In genomic region chr12:12600659-12601058, GRCh38 we compare ENCODE assay signal across 2 cellular contexts.
A peak's percentile ranks its signal among the peaks of the same experiment; 100 is the strongest.
TF ChIP-seq lines count a peak whose summit lies in the region.

No MANE protein-coding gene starts in this region.

TF ChIP-seq in A549, 52 proteins besides CTCF, POLR2A, EP300 and RAD21:
- peak; percentile 40 to 78; a peak in 3 of 4 replicates for TF ChIP-seq CEBPB (IDR thresholded peaks at IDR 0.05)
- no peak for TF ChIP-seq POLR2AphosphoS2 (conservative IDR thresholded peaks at IDR 0.05; ENCODE audit: low read length)

TF ChIP-seq in HepG2, 621 proteins besides CTCF, POLR2A, EP300 and RAD21 (continues in another document):
- no peak for TF ChIP-seq ZNF296 (CRISPR knock-in tag; conservative IDR thresholded peaks at IDR 0.05)
- 0 out of 2 replicates have a peak, but pooled peaks have one; percentile 15 for TF ChIP-seq MAX (IDR thresholded peaks at IDR 0.05)
- no peak for TF ChIP-seq SOX6 (IDR thresholded peaks at IDR 0.05)
- 0 out of 2 replicates have a peak, but pooled peaks have one; percentile 16 for TF ChIP-seq SOX6 (CRISPR knock-in tag; IDR thresholded peaks at IDR 0.05)
- TF ChIP-seq CEBPG (CRISPR knock-in tag; IDR thresholded peaks at IDR 0.05), result peak; percentile 97
- TF ChIP-seq TOPORS (CRISPR knock-in tag; IDR thresholded peaks at IDR 0.05), result no peak
- no peak for TF ChIP-seq ZGPAT (CRISPR knock-in tag; IDR thresholded peaks at IDR 0.05)
- TF ChIP-seq PRMT3 (CRISPR knock-in tag; IDR thresholded peaks at IDR 0.05; ENCODE audit: borderline replicate concordance, low read depth), result no peak
- 0 out of 2 replicates have a peak, but pooled peaks have one; percentile 10 for TF ChIP-seq HMG20A (CRISPR knock-in tag; IDR thresholded peaks at IDR 0.05; ENCODE audit: borderline replicate concordance)
- no peak for TF ChIP-seq ELF1 (CRISPR knock-in tag; IDR thresholded peaks at IDR 0.05)
- TF ChIP-seq NR1H2 (CRISPR knock-in tag; IDR thresholded peaks at IDR 0.05; ENCODE audit: borderline replicate concordance, low read depth), result no peak
- peak; percentile 67 for TF ChIP-seq ZMYM4 (CRISPR knock-in tag; IDR thresholded peaks at IDR 0.05)
- TF ChIP-seq HOMEZ (CRISPR knock-in tag; IDR thresholded peaks at IDR 0.05; ENCODE audit: low read depth), result peak; percentile 48; the same call in 1 of the 2 replicates
- TF ChIP-seq HNF4G (IDR thresholded peaks at IDR 0.05; ENCODE audit: borderline replicate concordance, low read depth, low read length), result peak; percentile 16; the same call in 1 of the 2 replicates
- no peak for TF ChIP-seq HNF4G (CRISPR knock-in tag; IDR thresholded peaks at IDR 0.05; ENCODE audit: borderline replicate concordance, low read depth)
- peak; percentile 38 for TF ChIP-seq ZNF18 (CRISPR knock-in tag; IDR thresholded peaks at IDR 0.05; ENCODE audit: insufficient replicate concordance)
- TF ChIP-seq ARID5B (CRISPR knock-in tag; IDR thresholded peaks at IDR 0.05), result peak; percentile 37; the same call in 1 of the 2 replicates
- peak; percentile 93 for TF ChIP-seq CEBPB (IDR thresholded peaks at IDR 0.05; ENCODE audit: borderline replicate concordance, low read depth, low read length)
- TF ChIP-seq FOSL2 (CRISPR knock-in tag; IDR thresholded peaks at IDR 0.05), result 0 out of 2 replicates have a peak, but pooled peaks have one; percentile 10
- 0 out of 2 replicates have a peak, but pooled peaks have one; percentile 25 for TF ChIP-seq KAT8 (CRISPR knock-in tag; IDR thresholded peaks at IDR 0.05)
- peak; percentile 76 to 98; a peak in 3 of 4 replicates for TF ChIP-seq ATF4 (CRISPR knock-in tag; IDR thresholded peaks at IDR 0.05)
- no peak for TF ChIP-seq GRHL1 (CRISPR knock-in tag; conservative IDR thresholded peaks at IDR 0.05)
- TF ChIP-seq ZNF644 (CRISPR knock-in tag; IDR thresholded peaks at IDR 0.05; ENCODE audit: low read depth), result peak; percentile 93
- TF ChIP-seq ZNF605 (CRISPR knock-in tag; IDR thresholded peaks at IDR 0.05), result no peak
- TF ChIP-seq HOXA3 (CRISPR knock-in tag; IDR thresholded peaks at IDR 0.05), result peak; percentile 61
- TF ChIP-seq ATRX (CRISPR knock-in tag; IDR thresholded peaks at IDR 0.05; ENCODE audit: borderline replicate concordance), result no peak
- TF ChIP-seq ZFP36 (IDR thresholded peaks at IDR 0.05; ENCODE audit: borderline replicate concordance, low read depth, low read length, partially characterized antibody), result no peak
- TF ChIP-seq SRF (IDR thresholded peaks at IDR 0.05; ENCODE audit: low read depth, low read length), result no peak
- TF ChIP-seq ZNF362 (CRISPR knock-in tag; IDR thresholded peaks at IDR 0.05; ENCODE audit: borderline replicate concordance), result no peak
- no peak for TF ChIP-seq ZNF335 (CRISPR knock-in tag; IDR thresholded peaks at IDR 0.05)
- peak; percentile 32; the same call in 1 of the 2 replicates for TF ChIP-seq ZNF414 (CRISPR knock-in tag; IDR thresholded peaks at IDR 0.05)
- 0 out of 2 replicates have a peak, but pooled peaks have one; percentile 23 for TF ChIP-seq ZBTB38 (CRISPR knock-in tag; IDR thresholded peaks at IDR 0.05)
- peak; percentile 34 for TF ChIP-seq YY1 (IDR thresholded peaks at IDR 0.05; ENCODE audit: insufficient read depth, insufficient replicate concordance, low read depth, low read length)
- TF ChIP-seq HNF4A (CRISPR knock-in tag; IDR thresholded peaks at IDR 0.05), result peak; percentile 77
- peak; percentile 25; the same call in 1 of the 2 replicates for TF ChIP-seq GATAD2A (CRISPR knock-in tag; IDR thresholded peaks at IDR 0.05)
- TF ChIP-seq ZNF780A (CRISPR knock-in tag; IDR thresholded peaks at IDR 0.05), result no peak
- no peak for TF ChIP-seq CBX5 (CRISPR knock-in tag; IDR thresholded peaks at IDR 0.05; ENCODE audit: borderline replicate concordance)
- TF ChIP-seq CCDC6 (CRISPR knock-in tag; IDR thresholded peaks at IDR 0.05), result no peak
- 0 out of 2 replicates have a peak, but pooled peaks have one; percentile 51 for TF ChIP-seq POGZ (CRISPR knock-in tag; IDR thresholded peaks at IDR 0.05)
- no peak for TF ChIP-seq SIN3B (IDR thresholded peaks at IDR 0.05; ENCODE audit: low read length)
- TF ChIP-seq TCF12 (IDR thresholded peaks at IDR 0.05), result no peak
- no peak for TF ChIP-seq TCF12 (CRISPR knock-in tag; IDR thresholded peaks at IDR 0.05)
- no peak for TF ChIP-seq ZNF326 (CRISPR knock-in tag; IDR thresholded peaks at IDR 0.05; ENCODE audit: borderline replicate concordance)
- TF ChIP-seq ZBTB33 (CRISPR knock-in tag; IDR thresholded peaks at IDR 0.05), result peak; percentile 86
- TF ChIP-seq FOXP4 (CRISPR knock-in tag; IDR thresholded peaks at IDR 0.05), result no peak
